1 cellular context compared by ENCODE assay signal in genomic region chr22:28923826-28924732, GRCh38.
TF ChIP-seq lines count a peak whose summit lies in the region.

No MANE protein-coding gene starts in this region.

TF ChIP-seq in HepG2, 621 proteins besides CTCF, POLR2A, EP300 and RAD21 (continued from another document and continues in another):
- TF ChIP-seq TBL1XR1 (IDR thresholded peaks at IDR 0.05; ENCODE audit: borderline replicate concordance, low read length, partially characterized antibody) (peak; percentile 61), FOSL1 (CRISPR knock-in tag; IDR thresholded peaks at IDR 0.05; ENCODE audit: borderline replicate concordance) (peak; percentile 48; the same call in 1 of the 2 replicates), JUND (CRISPR knock-in tag; IDR thresholded peaks at IDR 0.05) (no peak), ZBTB43 (CRISPR knock-in tag; conservative IDR thresholded peaks at IDR 0.05) (peak; percentile 81), ATF6 (CRISPR knock-in tag; conservative IDR thresholded peaks at IDR 0.05) (no peak), ARID4A (CRISPR knock-in tag; IDR thresholded peaks at IDR 0.05; ENCODE audit: borderline replicate concordance) (peak; percentile 80; the same call in 1 of the 2 replicates), PHF21A (CRISPR knock-in tag; IDR thresholded peaks at IDR 0.05) (peak; percentile 99), RBM39 (IDR thresholded peaks at IDR 0.05; ENCODE audit: low read depth, low read length, poor library complexity, severe bottlenecking) (no peak), AKAP8 (CRISPR knock-in tag; IDR thresholded peaks at IDR 0.05) (0 out of 2 replicates have a peak, but pooled peaks have one; percentile 37), ZNF24 (IDR thresholded peaks at IDR 0.05) (no peak), SSRP1 (CRISPR knock-in tag; IDR thresholded peaks at IDR 0.05) (no peak), MXD1 (CRISPR knock-in tag; IDR thresholded peaks at IDR 0.05) (peak; percentile 35; the same call in 1 of the 2 replicates), HNRNPUL1 (IDR thresholded peaks at IDR 0.05; ENCODE audit: low read depth, low read length) (no peak), FOXO4 (CRISPR knock-in tag; conservative IDR thresholded peaks at IDR 0.05) (no peak), AHR (CRISPR knock-in tag; IDR thresholded peaks at IDR 0.05) (peak; percentile 62), HINFP (CRISPR knock-in tag; IDR thresholded peaks at IDR 0.05; ENCODE audit: low read depth) (no peak), ZBTB10 (CRISPR knock-in tag; IDR thresholded peaks at IDR 0.05; ENCODE audit: borderline replicate concordance) (peak; percentile 74; the same call in 1 of the 2 replicates), HMG20A (CRISPR knock-in tag; IDR thresholded peaks at IDR 0.05; ENCODE audit: borderline replicate concordance) (peak; percentile 93; the same call in 1 of the 2 replicates), RXRA (CRISPR knock-in tag; IDR thresholded peaks at IDR 0.05) (peak; percentile 95), KAT7 (CRISPR knock-in tag; IDR thresholded peaks at IDR 0.05; ENCODE audit: borderline replicate concordance) (0 out of 2 replicates have a peak, but pooled peaks have one; percentile 29), WIZ (CRISPR knock-in tag; IDR thresholded peaks at IDR 0.05) (no peak), HNRNPLL (IDR thresholded peaks at IDR 0.05; ENCODE audit: low read depth, low read length, poor library complexity, severe bottlenecking) (peak; percentile 56), SNAPC5 (CRISPR knock-in tag; IDR thresholded peaks at IDR 0.05; ENCODE audit: borderline replicate concordance) (no peak), ZFP37 (CRISPR knock-in tag; IDR thresholded peaks at IDR 0.05; ENCODE audit: borderline replicate concordance) (no peak), POLR2AphosphoS5 (IDR thresholded peaks at IDR 0.05; ENCODE audit: low read depth, low read length) (no peak), ZNF674 (CRISPR knock-in tag; IDR thresholded peaks at IDR 0.05; ENCODE audit: low read depth) (no peak), AGO1 (IDR thresholded peaks at IDR 0.05; ENCODE audit: low read depth, low read length, poor library complexity, severe bottlenecking) (no peak), ZNF280B (CRISPR knock-in tag; IDR thresholded peaks at IDR 0.05; ENCODE audit: borderline replicate concordance) (no peak), ZNF260 (CRISPR knock-in tag; IDR thresholded peaks at IDR 0.05; ENCODE audit: borderline replicate concordance, low read depth) (no peak), MAX (IDR thresholded peaks at IDR 0.05) (peak; percentile 88), PATZ1 (CRISPR knock-in tag; IDR thresholded peaks at IDR 0.05) (peak; percentile 92), MYPOP (CRISPR knock-in tag; IDR thresholded peaks at IDR 0.05) (peak; percentile 95), ZNF709 (CRISPR knock-in tag; IDR thresholded peaks at IDR 0.05) (peak; percentile 56; the same call in 1 of the 2 replicates), ATF2 (CRISPR knock-in tag; IDR thresholded peaks at IDR 0.05) (peak; percentile 92), RORA (CRISPR knock-in tag; IDR thresholded peaks at IDR 0.05) (no peak), SOX13 (IDR thresholded peaks at IDR 0.05) (peak; percentile 80), SOX13 (CRISPR knock-in tag; conservative IDR thresholded peaks at IDR 0.05 in 1 of 2, IDR thresholded peaks at IDR 0.05 in 1 of 2) (peak in 1 of 2 experiments; percentile 95; a peak in 2 of 4 replicates), GTF2F1 (IDR thresholded peaks at IDR 0.05; ENCODE audit: low read length) (no peak)
